In the genomic region with DNA sequence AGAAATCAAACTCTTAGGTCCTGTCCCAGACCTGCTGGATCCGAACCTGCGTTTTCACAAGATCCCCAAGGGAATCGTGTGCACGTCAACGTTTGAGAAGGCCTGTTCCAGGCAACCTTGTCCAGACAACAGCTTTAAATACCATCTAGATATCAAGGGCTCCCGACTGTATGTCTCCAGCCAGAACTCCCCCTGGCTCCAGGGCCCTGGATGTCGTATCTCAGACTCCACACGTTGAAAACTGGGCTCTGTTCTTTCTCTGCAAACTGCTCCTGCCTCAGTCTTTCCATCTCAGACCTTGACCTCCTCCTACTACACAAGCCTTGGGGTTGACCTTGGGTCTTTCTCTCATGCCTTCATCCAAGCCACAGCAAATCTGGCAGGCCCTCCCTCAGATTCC, we compare ENCODE assay signal across 22 cellular contexts. TPM values are rescaled to one million over a fixed set of nuclear protein-coding genes. Genes with fewer than 3 reads are reported as not detected.
DNase-seq lines count a peak whose midpoint lies in the region; ATAC-seq and TF ChIP-seq lines count a peak whose summit lies in the region.
"Had no signal": no experiment of that assay in that cellular context is flagged by ENCODE, and none has a peak within 500 bp of the region (broad histone marks: within the 10 kb centered on the region; RNA-seq: fewer than 3 reads in every experiment).

No MANE protein-coding gene starts in this region.

- H3K4me1 ChIP-seq in CD4-positive, alpha-beta memory T cell (ENCODE audit: insufficient read depth, low read length): peaks cover 46% of the 10 kb centered on the region
- H3K4me1 ChIP-seq in body of pancreas (peaks cover 26% of the 10 kb centered on the region), lower lobe of right lung (peaks cover 93% of the 10 kb centered on the region), gastrocnemius medialis (peaks cover 37 to 48% of the 10 kb centered on the region in 2 donors), OCI-LY7 (ENCODE audit: insufficient read depth, low read length, poor library complexity, severe bottlenecking) (peaks cover 19% of the 10 kb centered on the region)

- no peaks in the 10 kb centered on the region for H3K36me3 Mint-ChIP-seq in CD4-positive, alpha-beta memory T cell
- H3K36me3 Mint-ChIP-seq in endothelial cell (ENCODE audit: low read depth, unreplicated experiment): no peaks in the 10 kb centered on the region
- H3K36me3 Mint-ChIP-seq: brain had no signal

- CTCF ChIA-PET in CD4-positive, alpha-beta memory T cell (lab: Charles Lee; ENCODE audit: partially characterized antibody): no interaction called here
- CTCF ChIA-PET in OCI-LY7 (lab: Charles Lee; ENCODE audit: unreplicated experiment): interaction anchor here (0.5 to 1.1 kb wide), 2 partner anchors 10 to 126 kb away, joined by 3 read pairs; a partner anchor contains a TSS

- H3K79me2 ChIP-seq in OCI-LY7 (ENCODE audit: insufficient read depth, low read depth, low read length): no peaks in the 10 kb centered on the region

- no peaks in the 10 kb centered on the region for H3K27me3 ChIP-seq in CD4-positive, alpha-beta memory T cell (ENCODE audit: insufficient read depth, low read length)
- H3K27me3 ChIP-seq in body of pancreas: no peaks in the 10 kb centered on the region
- no peaks in the 10 kb centered on the region for H3K27me3 ChIP-seq in lower lobe of right lung (ENCODE audit: low read depth)
- no peaks in the 10 kb centered on the region for H3K27me3 ChIP-seq in gastrocnemius medialis
- H3K27me3 ChIP-seq: colonic mucosa, tibial nerve had no signal

- no peaks in the 10 kb centered on the region for H4K20me1 ChIP-seq in OCI-LY7 (ENCODE audit: insufficient read depth, low read length)

- no peaks in the 10 kb centered on the region for H3K9me2 ChIP-seq in OCI-LY7 (ENCODE audit: insufficient read depth, low read length)

- peaks cover 27 to 51% (median 37%) of the 10 kb centered on the region in 4 donors for H3K4me1 Mint-ChIP-seq in CD4-positive, alpha-beta memory T cell
- H3K4me1 Mint-ChIP-seq in endothelial cell (ENCODE audit: unreplicated experiment): peaks cover 50% of the 10 kb centered on the region

- peak overlapping the region in 6 of 7 donors; percentile 25 to 97 (median 90) for H3K27ac Mint-ChIP-seq in CD4-positive, alpha-beta memory T cell
- H3K27ac Mint-ChIP-seq in endothelial cell (ENCODE audit: unreplicated experiment): no peak overlapping the region

- no peak for DNase-seq in CD4-positive, alpha-beta memory T cell
- peak in 2 of 4 donors; percentile 16 to 45 for DNase-seq in body of pancreas
- no peak for DNase-seq in lower lobe of right lung
- no peak for DNase-seq in gastrocnemius medialis
- no peak for DNase-seq in endothelial cell (ENCODE audit: low spot score)
- DNase-seq in OCI-LY7 (ENCODE audit: low spot score): no peak
- DNase-seq: activated CD4-positive, alpha-beta memory T cell treated with anti-CD3 and anti-CD28 coated beads, Interleukin-2, amount 10 ng/mL, durations not matched to agents 7 days and 5 days; activated naive CD4-positive, alpha-beta T cell treated with anti-CD3 and anti-CD28 coated beads, Interleukin-2, amount 50 U/mL, for 16 hours; activated T-cell treated with anti-CD3 and anti-CD28 coated beads, Interleukin-2, amount 50 U/mL, for 24 hours; colonic mucosa; hippocampal formation; islet precursor cell; Karpas-422; NCI-H1105 treated with DMSO at 0.1 percent for 48 hours; NCI-H2107; NCI-H526; retina; SIG-M5 had no signal

- H3K36me3 ChIP-seq in CD4-positive, alpha-beta memory T cell (ENCODE audit: insufficient read depth, low read length): no peaks in the 10 kb centered on the region
- H3K36me3 ChIP-seq in body of pancreas (replicated peaks in 1 of 2; ENCODE audit: insufficient read depth in 1 of 2, low read depth in 2 of 2): no peaks in the 10 kb centered on the region
- no peaks in the 10 kb centered on the region for H3K36me3 ChIP-seq in lower lobe of right lung
- H3K36me3 ChIP-seq in gastrocnemius medialis: no peaks in the 10 kb centered on the region
- H3K36me3 ChIP-seq in OCI-LY7 (ENCODE audit: insufficient read depth, low read length): no peaks in the 10 kb centered on the region
- H3K36me3 ChIP-seq: colonic mucosa, tibial nerve had no signal

- no peak overlapping the region for H3K4me3 ChIP-seq in CD4-positive, alpha-beta memory T cell (ENCODE audit: low read length in 2 of 2)
- H3K4me3 ChIP-seq in body of pancreas: no peak overlapping the region
- no peak overlapping the region for H3K4me3 ChIP-seq in lower lobe of right lung
- no peak overlapping the region for H3K4me3 ChIP-seq in gastrocnemius medialis
- no peak overlapping the region for H3K4me3 ChIP-seq in OCI-LY7 (ENCODE audit: low read depth, low read length, poor library complexity, severe bottlenecking)
- H3K4me3 ChIP-seq: colonic mucosa, tibial nerve had no signal

- in situ Hi-C loops in gastrocnemius medialis (cut with MboI; ENCODE audit: low sequenced_read_pairs in 4 of 4): loop anchor here in 1 of 4 donors (10.0 kb wide), 1 partner anchor 55 kb away; a partner anchor contains a TSS

- intact Hi-C loops in CD4-positive, alpha-beta memory T cell (cut with micrococcal nuclease): no loop called here
- intact Hi-C loops in body of pancreas (cut with DNase I) (no loop called here), lower lobe of right lung (cut with DNase I) (no loop called here), gastrocnemius medialis (cut with DNase I; ENCODE audit: low total_unique reads) (no loop called here), OCI-LY7 (cut with micrococcal nuclease; ENCODE audit: unreplicated experiment) (no loop called here)

- no peak overlapping the region for H3K4me2 ChIP-seq in OCI-LY7 (ENCODE audit: low read length)

- H3K4me3 Mint-ChIP-seq in CD4-positive, alpha-beta memory T cell: no peak overlapping the region
- no peak overlapping the region for H3K4me3 Mint-ChIP-seq in endothelial cell (ENCODE audit: unreplicated experiment)
- H3K4me3 Mint-ChIP-seq: activated CD4-positive, alpha-beta memory T cell treated with anti-CD3 and anti-CD28 coated beads, Interleukin-2, amount 10 ng/mL, durations not matched to agents 7 days and 5 days; activated T-cell treated with anti-CD3 and anti-CD28 coated beads, Interleukin-2, amount 50 U/mL, for 24 hours; brain had no signal

- no peak for TF ChIP-seq POLR2A in body of pancreas (IDR thresholded peaks at IDR 0.05)
- TF ChIP-seq POLR2A in gastrocnemius medialis (IDR thresholded peaks at IDR 0.05): no peak

- BruUV-seq in OCI-LY7 (replicated peaks; lab: Mats Ljungman, UMichigan): no TSS peak

- H3K9me3 Mint-ChIP-seq in CD4-positive, alpha-beta memory T cell: no peaks in the 10 kb centered on the region
- no peaks in the 10 kb centered on the region for H3K9me3 Mint-ChIP-seq in endothelial cell (ENCODE audit: unreplicated experiment)
- H3K9me3 Mint-ChIP-seq: activated CD4-positive, alpha-beta memory T cell treated with anti-CD3 and anti-CD28 coated beads, Interleukin-2, amount 10 ng/mL, durations not matched to agents 7 days and 5 days; activated T-cell treated with anti-CD3 and anti-CD28 coated beads, Interleukin-2, amount 50 U/mL, for 24 hours had no signal

- POLR2A ChIA-PET in CD4-positive, alpha-beta memory T cell (lab: Charles Lee; ENCODE audit: partially characterized antibody): interaction anchor here (0.7 to 3.6 kb wide), 2 partner anchors 74 to 77 kb away, joined by 3 to 10 read pairs; a partner anchor contains a TSS
- POLR2A ChIA-PET in OCI-LY7 (lab: Charles Lee): no interaction called here

- no peaks in the 10 kb centered on the region for H3K9me3 ChIP-seq in CD4-positive, alpha-beta memory T cell (ENCODE audit: control insufficient read depth in 1 of 2, low read length in 2 of 2)
- H3K9me3 ChIP-seq in body of pancreas (no peaks in the 10 kb centered on the region), lower lobe of right lung (no peaks in the 10 kb centered on the region), gastrocnemius medialis (no peaks in the 10 kb centered on the region), OCI-LY7 (ENCODE audit: low read length) (no peaks in the 10 kb centered on the region)
- H3K9me3 ChIP-seq: colonic mucosa, tibial nerve had no signal

- no peak overlapping the region for H3K27ac ChIP-seq in CD4-positive, alpha-beta memory T cell (ENCODE audit: low read depth, low read length)
- H3K27ac ChIP-seq in body of pancreas (peak overlapping the region in 1 of 4 donors; percentile 60), lower lobe of right lung (peak overlapping the region; percentile 6), gastrocnemius medialis (peak overlapping the region in 3 of 4 donors; percentile 69 to 80 (median 78)), OCI-LY7 (ENCODE audit: low read depth, low read length, poor library complexity, severe bottlenecking) (no peak overlapping the region)
- H3K27ac ChIP-seq: colonic mucosa had no signal

- no peak for TF ChIP-seq CTCF in body of pancreas (IDR thresholded peaks at IDR 0.05)
- no peak for TF ChIP-seq CTCF in lower lobe of right lung (IDR thresholded peaks at IDR 0.05)
- TF ChIP-seq CTCF in gastrocnemius medialis (IDR thresholded peaks at IDR 0.05 in 4 of 5, conservative IDR thresholded peaks at IDR 0.05 in 1 of 5): no peak
- TF ChIP-seq CTCF in endothelial cell (IDR thresholded peaks at IDR 0.05; ENCODE audit: unreplicated experiment): no peak
- TF ChIP-seq CTCF in OCI-LY7 (conservative IDR thresholded peaks at IDR 0.05; ENCODE audit: low read length): no peak

- ATAC-seq in body of pancreas (peak; percentile 23), lower lobe of right lung (no peak), gastrocnemius medialis (no peak), GM18873 (IDR thresholded peaks at IDR 0.05; ENCODE audit: low FRiP score, unreplicated experiment) (no peak), HG03196 (IDR thresholded peaks at IDR 0.05; ENCODE audit: unreplicated experiment) (no peak)

- peaks cover 0 to 2% of the 10 kb centered on the region in 2 donors for H3K27me3 Mint-ChIP-seq in CD4-positive, alpha-beta memory T cell
- peaks cover 10% of the 10 kb centered on the region for H3K27me3 Mint-ChIP-seq in endothelial cell (ENCODE audit: unreplicated experiment)
- H3K27me3 Mint-ChIP-seq: activated CD4-positive, alpha-beta memory T cell treated with anti-CD3 and anti-CD28 coated beads, Interleukin-2, amount 10 ng/mL, durations not matched to agents 7 days and 5 days; activated T-cell treated with anti-CD3 and anti-CD28 coated beads, Interleukin-2, amount 50 U/mL, for 24 hours had no signal

- WGBS in body of pancreas, 2 donors: 74 to 78% methylated on average over 8 of the region's 8 CpGs

- H2AFZ ChIP-seq in OCI-LY7 (ENCODE audit: low read length): no peak overlapping the region

RNA-seq across cellular contexts. Expression of a gene that starts 5.8 kb away (rescaled TPM):
- 10 to 100 TPM; 13.7 to 13.8 TPM for total RNA-seq in CD4-positive, alpha-beta memory T cell
- 1 to 10 TPM; 2.0 to 4.2 TPM for polyA plus RNA-seq in CD4-positive, alpha-beta memory T cell
- total RNA-seq in body of pancreas (10 to 100 TPM; 20.2 to 26.7 TPM), lower lobe of right lung (323 TPM), gastrocnemius medialis (10 to 100 TPM; 27.4 to 49.8 (median 32.6) TPM), endothelial cell (ENCODE audit: unreplicated experiment) (113 TPM), OCI-LY7 (2022) (not detected in 2 replicates)
- not detected in 2 replicates for total RNA-seq in OCI-LY7 (2014; rRNA removed; shearing (Covaris generic))

RNA-seq across cellular contexts. Expression of a gene that starts 17.2 kb away (rescaled TPM):
- total RNA-seq in CD4-positive, alpha-beta memory T cell: 10 to 100 TPM; 58.1 to 62.7 TPM
- under 1 TPM in 1 of 2 donors, not detected in 1; 0.53 TPM for polyA plus RNA-seq in CD4-positive, alpha-beta memory T cell
- 10 to 100 TPM in 1 of 2 donors, 1 to 10 TPM in 1; 8.8 to 23.7 TPM for total RNA-seq in body of pancreas
- 185 TPM for total RNA-seq in lower lobe of right lung
- total RNA-seq in gastrocnemius medialis: 100 to 1,000 TPM; 240 to 489 (median 359) TPM
- 63.3 TPM for total RNA-seq in endothelial cell (ENCODE audit: unreplicated experiment)
- 10.7 and 19.5 TPM in 2 replicates for total RNA-seq in OCI-LY7 (2014; rRNA removed; shearing (Covaris generic))
- 21.6 and 22.6 TPM in 2 replicates for total RNA-seq in OCI-LY7 (2022)

RNA-seq across cellular contexts. Expression of a gene that starts 39.1 kb away (rescaled TPM):
- total RNA-seq in CD4-positive, alpha-beta memory T cell: 100 to 1,000 TPM; 125 to 127 TPM
- 10 to 100 TPM; 45.2 to 45.6 TPM for polyA plus RNA-seq in CD4-positive, alpha-beta memory T cell
- total RNA-seq in body of pancreas (10 to 100 TPM; 46.1 to 66.7 TPM), lower lobe of right lung (82.0 TPM), gastrocnemius medialis (10 to 100 TPM; 46.7 to 69.3 (median 56.9) TPM), endothelial cell (ENCODE audit: unreplicated experiment) (80.0 TPM), OCI-LY7 (2022) (51.3 and 52.7 TPM in 2 replicates)
- total RNA-seq in OCI-LY7 (2014; rRNA removed; shearing (Covaris generic)): 38.8 and 43.7 TPM in 2 replicates

RNA-seq across cellular contexts. Expression of a gene that starts 56.6 kb away (rescaled TPM):
- total RNA-seq in CD4-positive, alpha-beta memory T cell: 10 to 100 TPM; 35.7 to 38.1 TPM
- 10 to 100 TPM; 10.2 to 18.5 TPM for polyA plus RNA-seq in CD4-positive, alpha-beta memory T cell
- total RNA-seq in body of pancreas: 10 to 100 TPM; 36.6 to 63.8 TPM
- 45.6 TPM for total RNA-seq in lower lobe of right lung
- 10 to 100 TPM; 11.2 to 48.4 (median 23.6) TPM for total RNA-seq in gastrocnemius medialis
- 25.0 TPM for total RNA-seq in endothelial cell (ENCODE audit: unreplicated experiment)
- total RNA-seq in OCI-LY7 (2014; rRNA removed; shearing (Covaris generic)): 112 and 180 TPM in 2 replicates
- total RNA-seq in OCI-LY7 (2022): 118 and 125 TPM in 2 replicates

RNA-seq across cellular contexts. Expression of a gene that starts 57.6 kb away (rescaled TPM):
- 100 to 1,000 TPM; 100 to 101 TPM for total RNA-seq in CD4-positive, alpha-beta memory T cell
- polyA plus RNA-seq in CD4-positive, alpha-beta memory T cell: 10 to 100 TPM; 49.4 to 54.6 TPM
- total RNA-seq in body of pancreas: 10 to 100 TPM; 58.4 to 80.4 TPM
- 55.4 TPM for total RNA-seq in lower lobe of right lung
- 10 to 100 TPM; 36.4 to 87.6 (median 47.7) TPM for total RNA-seq in gastrocnemius medialis
- 51.3 TPM for total RNA-seq in endothelial cell (ENCODE audit: unreplicated experiment)
- 136 and 147 TPM in 2 replicates for total RNA-seq in OCI-LY7 (2014; rRNA removed; shearing (Covaris generic))
- 132 and 165 TPM in 2 replicates for total RNA-seq in OCI-LY7 (2022)

Comparison
In these comparisons a context has a peak if more than half of its experiments do, and no peak if none do; other contexts are left out.
1. H3K27ac ChIP-seq: peak in lower lobe of right lung (single experiment) and gastrocnemius medialis (3 of 4); none in CD4-positive, alpha-beta memory T cell (single experiment) and OCI-LY7 (single experiment).
2. RNA of a gene that starts 5.8 kb away (total RNA-seq): 323 TPM in lower lobe of right lung (single experiment), 113 TPM in endothelial cell (single experiment), 27.4 to 49.8 TPM in gastrocnemius medialis, 20.2 to 26.7 TPM in body of pancreas and 13.7 to 13.8 TPM in CD4-positive, alpha-beta memory T cell; not detected in OCI-LY7; every median in the first group is over 10 times any median in the second.